In genomic region chr1:76074321-76075187, GRCh38 we compare ENCODE assay signal across 9 cellular contexts. TPM values are rescaled to one million over a fixed set of nuclear protein-coding genes. Genes with fewer than 3 reads are reported as not detected.
DNase-seq lines count a peak whose midpoint lies in the region; ATAC-seq, FAIRE-seq and TF ChIP-seq lines count a peak whose summit lies in the region.
"Had no signal": no experiment of that assay in that cellular context is flagged by ENCODE, and none has a peak within 500 bp of the region (broad histone marks: within the 10 kb centered on the region; RNA-seq: fewer than 3 reads in every experiment).

TSS of gene ST6GALNAC3 (plus strand) at chr1:76074746.

- FAIRE-seq in D721Med (lab: Jason Lieb, UNC): no peak
- FAIRE-seq: TTC549 had no signal

- H3K4me1 Mint-ChIP-seq in T-cell: peaks cover 26 to 28% (median 27%) of the 10 kb centered on the region in 3 donors

- DNase-seq in D721Med (ENCODE audit: insufficient read length, low spot score) (peak; percentile 45), HuH-7 (ENCODE audit: low spot score) (peak; percentile 67), T-cell (peak; percentile 58 to 85 (median 74)), left ventricle myocardium superior (peak; percentile 88), psoas muscle (peak; percentile 74 to 82), ureter (ENCODE audit: low spot score) (peak; percentile 76)

- 1 to 3% (median 1%) methylated on average over 43 to 59 of the region's 59 CpGs for WGBS in psoas muscle, 3 donors

- peak within 1 kb of the TSS; percentile 72 for H3K4me3 ChIP-seq in psoas muscle

- no peaks in the 10 kb centered on the region for H3K9me3 Mint-ChIP-seq in T-cell

- TF ChIP-seq CTCF in D721Med (IDR thresholded peaks at IDR 0.05; ENCODE audit: insufficient read depth, missing control alignments): no peak
- TF ChIP-seq CTCF in psoas muscle (IDR thresholded peaks at IDR 0.05): no peak

- POLR2A ChIA-PET in T-cell (lab: Charles Lee): no interaction called here

- H3K4me3 Mint-ChIP-seq in T-cell: peak within 1 kb of the TSS; percentile 85 to 86 (median 85)

- intact Hi-C loops in left ventricle myocardium superior (cut with micrococcal nuclease) (no loop called here), psoas muscle (cut with DNase I) (no loop called here)

- peaks cover 4% of the 10 kb centered on the region for H3K4me1 ChIP-seq in psoas muscle

- CTCF ChIA-PET in T-cell (lab: Charles Lee): no interaction called here

- no peaks in the 10 kb centered on the region for H3K9me3 ChIP-seq in psoas muscle

- peaks cover 0 to 2% of the 10 kb centered on the region in 2 donors for H3K27me3 Mint-ChIP-seq in T-cell

- no peaks in the 10 kb centered on the region for H3K36me3 Mint-ChIP-seq in T-cell

- H3K27ac ChIP-seq in angular gyrus (ENCODE audit: low read depth, low read length): peak within 1 kb of the TSS; percentile 92
- peak within 1 kb of the TSS; percentile 63 for H3K27ac ChIP-seq in psoas muscle

- H3K27ac Mint-ChIP-seq in T-cell: peak within 1 kb of the TSS; percentile 14 to 90

- ATAC-seq in GM21515 (IDR thresholded peaks at IDR 0.05; ENCODE audit: unreplicated experiment): peak; percentile 86
- peak; percentile 95 to 97 (median 96) for ATAC-seq in T-cell (replicated peaks in 1 of 4)
- peak; percentile 98 for ATAC-seq in left ventricle myocardium superior
- ATAC-seq in psoas muscle: peak; percentile 96 to 99 (median 98)

- H3K27me3 ChIP-seq in psoas muscle (ENCODE audit: insufficient read depth in 3 of 3, low read length in 2 of 3): no peaks in the 10 kb centered on the region

- H3K36me3 ChIP-seq in psoas muscle (ENCODE audit: insufficient read depth in 1 of 2, low read depth in 1 of 2): no peaks in the 10 kb centered on the region

RNA-seq across cellular contexts. Expression of gene ST6GALNAC3, which starts in this region (rescaled TPM):
- 1 to 10 TPM in 3 of 5 donors, under 1 TPM in 2; 0.33 to 6.6 (median 1.5) TPM for total RNA-seq in T-cell
- 5.9 TPM for total RNA-seq in left ventricle myocardium superior
- total RNA-seq in psoas muscle: 1 to 10 TPM; 2.3 to 5.4 (median 3.9) TPM
- polyA plus RNA-seq in psoas muscle: 1 to 10 TPM; 1.3 to 1.9 (median 1.8) TPM
- 11.7 TPM for total RNA-seq in ureter

Comparison
In these comparisons a context has a peak if more than half of its experiments do, and no peak if none do; other contexts are left out.
1. Peak in every context shown above with its lines: DNase-seq, ATAC-seq, H3K4me3 ChIP-seq and H3K27ac ChIP-seq.